8 cellular contexts compared by ENCODE assay signal in the genomic region with DNA sequence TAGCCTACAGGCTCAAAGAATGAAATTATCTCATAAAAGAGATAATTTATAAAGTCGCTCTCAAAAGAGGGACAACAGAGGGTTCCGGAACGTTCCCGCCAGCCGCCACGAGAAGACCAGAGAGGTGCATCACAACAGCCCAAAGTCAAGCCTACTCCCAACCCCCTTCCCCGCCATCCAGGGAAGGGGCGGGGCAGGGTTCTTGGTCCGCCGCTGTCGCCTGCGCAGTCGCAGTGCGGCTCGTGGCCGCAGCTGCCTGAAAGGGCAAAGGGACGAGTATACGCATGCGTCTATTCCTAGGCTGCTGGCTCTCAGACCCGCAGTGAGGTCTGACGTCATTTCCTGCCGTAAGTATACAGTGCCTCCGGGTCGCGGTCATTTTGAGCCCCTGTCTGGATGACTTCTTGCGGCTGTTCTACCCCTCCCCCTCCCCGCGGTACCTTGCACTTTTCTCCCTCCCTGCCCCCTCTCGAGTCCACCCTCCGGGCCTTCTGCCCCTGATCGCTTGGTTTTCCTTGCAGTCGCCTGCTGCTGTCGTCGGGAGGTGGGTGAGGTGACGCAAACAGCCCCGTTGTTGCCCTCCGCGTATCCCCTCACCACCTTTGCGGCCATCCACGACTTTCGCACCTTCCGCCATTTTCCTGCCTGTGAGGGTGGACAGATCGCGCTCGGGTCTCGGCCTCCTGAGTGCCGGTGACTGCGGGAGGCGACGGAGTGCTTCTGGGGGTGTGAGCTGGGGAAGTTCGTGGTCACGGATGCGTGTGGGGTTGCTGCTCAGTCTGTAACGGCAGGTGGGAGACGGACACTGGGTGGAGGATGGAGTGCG. TPM values are rescaled to one million over a fixed set of nuclear protein-coding genes. Genes with fewer than 3 reads are reported as not detected.
A peak's percentile ranks its signal among the peaks of the same experiment; 100 is the strongest.
DNase-seq lines count a peak whose midpoint lies in the region; ATAC-seq, FAIRE-seq and TF ChIP-seq lines count a peak whose summit lies in the region.

A gene with protein sequence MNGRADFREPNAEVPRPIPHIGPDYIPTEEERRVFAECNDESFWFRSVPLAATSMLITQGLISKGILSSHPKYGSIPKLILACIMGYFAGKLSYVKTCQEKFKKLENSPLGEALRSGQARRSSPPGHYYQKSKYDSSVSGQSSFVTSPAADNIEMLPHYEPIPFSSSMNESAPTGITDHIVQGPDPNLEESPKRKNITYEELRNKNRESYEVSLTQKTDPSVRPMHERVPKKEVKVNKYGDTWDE (plus strand): TSS at position 383 of the 826 bp plus-strand sequence. CDS start 1,537 bp downstream, outside the sequence.

- H3K79me2 ChIP-seq in HepG2 (ENCODE audit: insufficient read depth, low read length), result peaks cover 25% of the 10 kb centered on the region

- peak; percentile 100 for ATAC-seq in GM19397 (IDR thresholded peaks at IDR 0.05; ENCODE audit: unreplicated experiment)
- ATAC-seq in HG03571 (IDR thresholded peaks at IDR 0.05; ENCODE audit: unreplicated experiment), result peak; percentile 99
- peak; percentile 98 for ATAC-seq in HepG2

- H3K27me3 ChIP-seq in HepG2 (ENCODE audit: control insufficient read depth in 1 of 2, insufficient read depth in 2 of 2, low read length in 2 of 2), result peaks cover 0 to 7% of the 10 kb centered on the region in 2 experiments; a peak in 1 of 5 replicates

- peak in 1 of 2 experiments; percentile 55; a peak in 2 of 4 replicates for TF ChIP-seq POLR2A in HepG2 (IDR thresholded peaks at IDR 0.05; ENCODE audit: insufficient read depth in 1 of 2, low read depth in 2 of 2, low read length in 2 of 2)

- H3K36me3 ChIP-seq in HepG2 (replicated peaks in 1 of 2; ENCODE audit: control insufficient read depth in 1 of 2, insufficient read depth in 2 of 2, low read length in 2 of 2), result peaks cover 0 to 6% of the 10 kb centered on the region in 2 experiments; a peak in 2 of 5 replicates

- H3K9ac ChIP-seq in HepG2 (ENCODE audit: insufficient read depth, low read depth, low read length), result peak within 1 kb of the TSS; percentile 96

- in situ Hi-C loops in HepG2 (cut with HindIII; ENCODE audit: extremely low pct_ligation_motif_present, low pct_unique_long_range_greater_than_20kb), result no loop called here

- H4K20me1 ChIP-seq in HepG2 (ENCODE audit: insufficient read depth, low read length), result no peaks in the 10 kb centered on the region

- H3K27ac ChIP-seq in HepG2 (ENCODE audit: extremely low read length, insufficient read depth, low read length), result peak within 1 kb of the TSS; percentile 91

- TF ChIP-seq CTCF in CD14-positive monocyte (IDR thresholded peaks at IDR 0.05) (no peak), HepG2 (CRISPR knock-in tag; IDR thresholded peaks at IDR 0.05) (no peak)

- peak within 1 kb of the TSS; percentile 97 to 100 for H3K4me3 Mint-ChIP-seq in CD14-positive monocyte

- TF ChIP-seq EP300 in HepG2 (IDR thresholded peaks at IDR 0.05; ENCODE audit: low read depth in 2 of 2, low read length in 2 of 2), result 0 out of 4 replicates have a peak, but pooled peaks of 1 of the 2 experiments have one; percentile 13
- TF ChIP-seq EP300 in HepG2 (CRISPR knock-in tag; IDR thresholded peaks at IDR 0.05; ENCODE audit: borderline replicate concordance), result no peak

- peaks cover 9% of the 10 kb centered on the region for H3K4me1 ChIP-seq in HepG2 (ENCODE audit: insufficient read depth, low read length)

- H3K4me2 ChIP-seq in HepG2 (ENCODE audit: low read depth, low read length), result peak within 1 kb of the TSS; percentile 68

- 49% methylated on average over 43 of the region's 56 CpGs for whole genome bisulfite sequencing in HepG2 (ENCODE audit: low lambda C conversion rate)

- TF ChIP-seq RAD21 in HepG2 (CRISPR knock-in tag; IDR thresholded peaks at IDR 0.05), result no peak

- H3K9me3 Mint-ChIP-seq in CD14-positive monocyte, result peaks cover 0 to 8% (median 2%) of the 10 kb centered on the region in 7 donors

- peak within 1 kb of the TSS; percentile 62 for H2AFZ ChIP-seq in HepG2 (ENCODE audit: low read length)

- H3K27ac Mint-ChIP-seq in CD14-positive monocyte, result peak within 1 kb of the TSS; percentile 100

- no peaks in the 10 kb centered on the region for H3K9me3 ChIP-seq in HepG2 (ENCODE audit: low read length)

- CTCF ChIA-PET in HepG2 (lab: Yijun Ruan, JAX; ENCODE audit: low intra/inter-chr PET ratio, low total read pairs), result no interaction called here

- H3K27me3 Mint-ChIP-seq in CD14-positive monocyte (ENCODE audit: low read depth in 3 of 3), result peaks cover 2 to 4% (median 2%) of the 10 kb centered on the region in 3 donors

- FAIRE-seq in HepG2 (lab: Jason Lieb, UNC), result peak; percentile 44

- peaks cover 16 to 23% of the 10 kb centered on the region in 2 donors for H3K36me3 Mint-ChIP-seq in CD14-positive monocyte

- POLR2A ChIA-PET in HepG2 (lab: Yijun Ruan, JAX), result interaction anchor here (1.0 to 1.7 kb wide), 3 partner anchors 26 to 50 kb away, joined by 3 to 6 read pairs (median 3); a partner anchor contains a TSS

- intact Hi-C loops in CD14-positive monocyte (cut with micrococcal nuclease), result loop anchor here (2.0 to 5.0 kb wide), 2 partner anchors 50 to 1369 kb away; a partner anchor contains a TSS
- intact Hi-C loops in HepG2 (cut with micrococcal nuclease; ENCODE audit: unreplicated experiment), result no loop called here

- no TSS peak for BruUV-seq in HepG2 (replicated peaks; lab: Mats Ljungman, UMichigan)

- peak within 1 kb of the TSS; percentile 72 to 94 (median 93) for H3K4me3 ChIP-seq in HepG2 (replicated peaks in 1 of 3; ENCODE audit: insufficient read depth in 1 of 3, low read depth in 2 of 3, low read length in 3 of 3)

- H3K4me1 Mint-ChIP-seq in CD14-positive monocyte, result peaks cover 12% of the 10 kb centered on the region

- DNase-seq in CD14-positive monocyte (ENCODE audit: low spot score), result peak; percentile 99
- peak; percentile 99 for DNase-seq in NCI-H82 (lab: John Stamatoyannopoulos, UW)
- DNase-seq in activated CD4-positive, alpha-beta T cell treated with anti-CD3 and anti-CD28 coated beads, Interleukin-2, amount 50 U/mL, for 48 hours, result peak; percentile 89 to 93
- DNase-seq in dermis microvascular lymphatic vessel endothelial cell (ENCODE audit: low read depth in 2 of 2), result peak; percentile 99 to 100
- peak; percentile 93 for DNase-seq in HepG2 (ENCODE audit: low spot score)
- DNase-seq in stimulated activated CD4-positive, alpha-beta T cell treated with anti-CD3 and anti-CD28 coated beads, Interleukin-4, amount 100 ng/mL, for 1 hour, result peak; percentile 87

RNA-seq across cellular contexts. Expression of the gene that starts here (rescaled TPM):
- polyA plus RNA-seq in CD14-positive monocyte (100 to 1,000 TPM; 139 to 145 TPM), HepG2 (2011; rRNA removed) (59.7 and 67.3 TPM in 2 replicates)
- total RNA-seq in dermis microvascular lymphatic vessel endothelial cell (51.5 and 60.3 TPM in 2 replicates), HepG2 (2016; rRNA removed; fragmentation: Illumina TruSeq; extraction: Trizol) (52.6 and 74.9 TPM in 2 replicates)
- total RNA-seq in HepG2 (2016; cell fraction: cytosol; rRNA removed; fragmentation: Illumina TruSeq; extraction: Trizol; ENCODE audit: low read depth), result 22.4 and 26.4 TPM in 2 replicates
- total RNA-seq in HepG2 (2016; cell fraction: insoluble cytoplasmic fraction; rRNA removed; fragmentation: Illumina TruSeq; extraction: Trizol), result 55.4 and 78.1 TPM in 2 replicates
- total RNA-seq in HepG2 (2016; cell fraction: membrane; rRNA removed; fragmentation: Illumina TruSeq; extraction: Trizol), result 29.7 and 31.7 TPM in 2 replicates
- total RNA-seq in HepG2 (2016; cell fraction: nucleus; rRNA removed; fragmentation: Illumina TruSeq; extraction: Trizol), result 69.1 and 73.3 TPM in 2 replicates
- polyA plus RNA-seq in HepG2 (2011; cell fraction: cytosol; rRNA removed), result 37.3 and 45.5 TPM in 2 replicates
- polyA plus RNA-seq in HepG2 (2011; cell fraction: nucleus; rRNA removed), result 23.3 and 29.6 TPM in 2 replicates
- polyA plus RNA-seq in HepG2 (2012), result 65.2 and 70.0 TPM in 2 replicates
- polyA plus RNA-seq in HepG2 (2016; cell fraction: cytosol; fragmentation: Illumina TruSeq; extraction: Trizol; ENCODE audit: low read depth), result 15.0 and 17.6 TPM in 2 replicates
- polyA plus RNA-seq in HepG2 (2016; cell fraction: insoluble cytoplasmic fraction; fragmentation: Illumina TruSeq; extraction: Trizol; ENCODE audit: low read depth), result 53.6 and 60.2 TPM in 2 replicates
- polyA plus RNA-seq in HepG2 (2016; cell fraction: membrane; fragmentation: Illumina TruSeq; extraction: Trizol; ENCODE audit: low read depth), result 23.3 and 25.0 TPM in 2 replicates
- 116 and 122 TPM in 2 replicates for polyA plus RNA-seq in HepG2 (2016; cell fraction: nucleus; fragmentation: Illumina TruSeq; extraction: Trizol; ENCODE audit: insufficient read depth, low read depth)
- polyA minus RNA-seq in HepG2 (2011; rRNA and poly(A)+ RNA removed; ENCODE audit: low replicate concordance), result 43.1 and 49.6 TPM in 2 replicates
- polyA minus RNA-seq in HepG2 (2011; cell fraction: cytosol; rRNA and poly(A)+ RNA removed), result 32.1 and 36.1 TPM in 2 replicates
- 57.4 and 68.6 TPM in 2 replicates for polyA minus RNA-seq in HepG2 (2011; cell fraction: nucleus; rRNA and poly(A)+ RNA removed)

Comparison
In these comparisons a context has a peak if more than half of its experiments do, and no peak if none do; other contexts are left out.
1. Peak in every context shown above with its lines: DNase-seq, ATAC-seq, H3K4me3 ChIP-seq and H3K27ac ChIP-seq.